17 cellular contexts compared by ENCODE assay signal in the genomic region with DNA sequence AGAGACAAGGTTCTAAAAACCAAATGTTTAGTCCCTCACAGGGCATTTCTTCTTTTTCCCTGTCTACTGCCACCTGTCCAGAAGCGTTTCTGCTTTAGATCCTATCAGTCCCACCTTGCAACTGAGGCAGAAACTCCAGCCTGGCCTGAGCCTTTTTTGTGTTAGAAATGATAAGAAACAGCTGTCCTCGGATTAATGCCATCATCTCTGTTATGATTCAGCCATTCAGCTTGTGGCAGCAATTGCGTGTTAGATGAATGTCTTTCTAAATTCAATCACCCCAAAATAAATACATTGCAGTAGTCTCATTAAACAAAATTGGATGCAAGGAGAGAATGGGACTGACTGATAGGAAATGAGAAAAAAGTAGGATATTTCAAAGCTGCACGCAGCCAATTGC. TPM values are rescaled to one million over a fixed set of nuclear protein-coding genes. Genes with fewer than 3 reads are reported as not detected.
"Had no signal": no experiment of that assay in that cellular context is flagged by ENCODE, and none has a peak within 500 bp of the region (broad histone marks: within the 10 kb centered on the region; RNA-seq: fewer than 3 reads in every experiment).

No MANE protein-coding gene starts in this region.

- H3K9me3 Mint-ChIP-seq: activated CD4-positive, alpha-beta memory T cell treated with anti-CD3 and anti-CD28 coated beads for 36 hours; activated naive CD4-positive, alpha-beta T cell treated with anti-CD3 and anti-CD28 coated beads, Interleukin-2, amount 10 ng/mL, durations not matched to agents 7 days and 5 days; activated T-cell treated with anti-CD3 and anti-CD28 coated beads, Interleukin-2, amount 50 U/mL, for 24 hours; naive B cell; stimulated activated effector memory CD8-positive, alpha-beta T cell treated with anti-CD3 and anti-CD28 coated beads, Interleukin-12 subunit alpha, Interleukin-12 subunit beta, amount 100 ng/mL, for 72 hours had no signal

- ATAC-seq: activated CD4-positive, alpha-beta T cell treated with anti-CD3 and anti-CD28 coated beads for 36 hours; stimulated activated effector memory CD8-positive, alpha-beta T cell treated with anti-CD3 and anti-CD28 coated beads, Interleukin-12 subunit alpha, Interleukin-12 subunit beta, amount 100 ng/mL, for 72 hours had no signal

- H3K36me3 ChIP-seq: neutrophil had no signal

- H3K27ac ChIP-seq: epithelial cell of prostate, hepatocyte, neutrophil had no signal

- H3K9me3 ChIP-seq: neutrophil had no signal

- H3K27ac Mint-ChIP-seq: activated CD4-positive, alpha-beta memory T cell treated with anti-CD3 and anti-CD28 coated beads for 36 hours; activated CD4-positive, alpha-beta T cell treated with anti-CD3 and anti-CD28 coated beads for 36 hours; activated naive CD4-positive, alpha-beta T cell treated with anti-CD3 and anti-CD28 coated beads, Interleukin-2, amount 10 ng/mL, durations not matched to agents 7 days and 5 days; activated T-cell treated with anti-CD3 and anti-CD28 coated beads, Interleukin-2, amount 50 U/mL, for 24 hours; naive B cell; stimulated activated effector memory CD8-positive, alpha-beta T cell treated with anti-CD3 and anti-CD28 coated beads, Interleukin-12 subunit alpha, Interleukin-12 subunit beta, amount 100 ng/mL, for 72 hours had no signal

- H3K27me3 Mint-ChIP-seq: activated T-cell treated with anti-CD3 and anti-CD28 coated beads, Interleukin-2, amount 50 U/mL, for 24 hours had no signal

- H3K4me1 Mint-ChIP-seq: activated CD4-positive, alpha-beta T cell treated with anti-CD3 and anti-CD28 coated beads for 36 hours; stimulated activated effector memory CD8-positive, alpha-beta T cell treated with anti-CD3 and anti-CD28 coated beads, Interleukin-12 subunit alpha, Interleukin-12 subunit beta, amount 100 ng/mL, for 72 hours had no signal

- H3K4me3 ChIP-seq: hepatocyte had no signal

- H3K79me2 ChIP-seq: hepatocyte had no signal

- H2AFZ ChIP-seq: hepatocyte had no signal

- H3K4me2 ChIP-seq: hepatocyte had no signal

- H3K4me3 Mint-ChIP-seq: activated CD4-positive, alpha-beta memory T cell treated with anti-CD3 and anti-CD28 coated beads for 36 hours; activated CD4-positive, alpha-beta T cell treated with anti-CD3 and anti-CD28 coated beads for 36 hours; activated naive CD4-positive, alpha-beta T cell treated with anti-CD3 and anti-CD28 coated beads, Interleukin-2, amount 10 ng/mL, durations not matched to agents 7 days and 5 days; activated T-cell treated with anti-CD3 and anti-CD28 coated beads, Interleukin-2, amount 50 U/mL, for 24 hours; naive B cell; stimulated activated effector memory CD8-positive, alpha-beta T cell treated with anti-CD3 and anti-CD28 coated beads, Interleukin-12 subunit alpha, Interleukin-12 subunit beta, amount 100 ng/mL, for 72 hours had no signal

- H3K36me3 Mint-ChIP-seq: activated CD4-positive, alpha-beta memory T cell treated with anti-CD3 and anti-CD28 coated beads for 36 hours; activated naive CD4-positive, alpha-beta T cell treated with anti-CD3 and anti-CD28 coated beads, Interleukin-2, amount 10 ng/mL, durations not matched to agents 7 days and 5 days; naive B cell; stimulated activated effector memory CD8-positive, alpha-beta T cell treated with anti-CD3 and anti-CD28 coated beads, Interleukin-12 subunit alpha, Interleukin-12 subunit beta, amount 100 ng/mL, for 72 hours had no signal

- H3K27me3 ChIP-seq: hepatocyte had no signal

- DNase-seq: activated CD4-positive, alpha-beta memory T cell treated with anti-CD3 and anti-CD28 coated beads for 36 hours; activated CD4-positive, alpha-beta T cell treated with anti-CD3 and anti-CD28 coated beads for 36 hours; activated naive CD4-positive, alpha-beta T cell treated with anti-CD3 and anti-CD28 coated beads, Interleukin-2, amount 10 ng/mL, durations not matched to agents 7 days and 5 days; activated T-cell treated with anti-CD3 and anti-CD28 coated beads, Interleukin-2, amount 50 U/mL, for 24 hours; islet precursor cell; naive B cell; stimulated activated CD4-positive, alpha-beta T cell treated with anti-CD3 and anti-CD28 coated beads, Interleukin-12 subunit alpha, Interleukin-12 subunit beta, amount 100 ng/mL, for 4 hours; stimulated activated CD4-positive, alpha-beta T cell treated with anti-CD3 and anti-CD28 coated beads, Interleukin-2, amount 100 ng/mL, for 24 hours had no signal

RNA-seq across cellular contexts. Expression of a gene that starts 28.3 kb away (rescaled TPM):
- total RNA-seq: activated CD4-positive, alpha-beta memory T cell treated with anti-CD3 and anti-CD28 coated beads for 36 hours; activated CD4-positive, alpha-beta T cell treated with anti-CD3 and anti-CD28 coated beads for 36 hours; bronchial epithelial cell; chondrocyte; dermis microvascular lymphatic vessel endothelial cell; glomerular endothelial cell; lung microvascular endothelial cell had no signal
